Comparison of ENCODE assay signal across 8 cellular contexts in genomic region chr14:90396342-90397339, GRCh38. TPM values are rescaled to one million over a fixed set of nuclear protein-coding genes. Genes with fewer than 3 reads are reported as not detected.
DNase-seq lines count a peak whose midpoint lies in the region; ATAC-seq and TF ChIP-seq lines count a peak whose summit lies in the region.

Gene CALM1, plus strand, starts transcription at chr14:90397029. Its CDS starts 202 bp downstream, at chr14:90397231.

- ATAC-seq in HG02798 (IDR thresholded peaks at IDR 0.05; ENCODE audit: poor library complexity, unreplicated experiment) = peak; percentile 68
- peak; percentile 83 to 85 for ATAC-seq in right cardiac atrium

- TF ChIP-seq CTCF in GM13977 (IDR thresholded peaks at IDR 0.05; ENCODE audit: extremely low read depth, insufficient read depth, missing control alignments) (no peak), vagina (IDR thresholded peaks at IDR 0.05) (no peak)

- peak; percentile 70 to 100 for TF ChIP-seq POLR2A in vagina (IDR thresholded peaks at IDR 0.05)

- H3K9ac ChIP-seq in rectal smooth muscle tissue (ENCODE audit: low read length) = peak within 1 kb of the TSS; percentile 92

- in situ Hi-C loops in GM13977 (cut with MboI; ENCODE audit: low pct_unique_long_range_greater_than_20kb, low sequenced_read_pairs, unreplicated experiment) = no loop called here

- WGBS in right cardiac atrium = 1% methylated on average over 89 of the region's 89 CpGs

- intact Hi-C loops in T-helper 2 cell treated with Interferon-gamma antibody and Interleukin-4, amounts not matched to agents 100 ng/mL and 5 ng/mL, for 36 hours (cut with micrococcal nuclease) = loop anchor here (1.0 to 5.0 kb wide), 6 partner anchors 13 to 1711 kb away; partner anchors contain the start of genes ATXN3, KCNK13, PPP4R3A and TDP1
- intact Hi-C loops in right cardiac atrium (cut with DNase I) = loop anchor here in 2 of 4 donors (5.0 kb wide), 1 partner anchor 361 kb away; no protein-coding TSS in a partner anchor
- intact Hi-C loops in vagina (cut with DNase I) = no loop called here

- H3K4me3 ChIP-seq in right cardiac atrium (ENCODE audit: low read length) = peak within 1 kb of the TSS; percentile 84
- peak within 1 kb of the TSS; percentile 89 for H3K4me3 ChIP-seq in rectal smooth muscle tissue (ENCODE audit: low read length)
- H3K4me3 ChIP-seq in vagina = peak within 1 kb of the TSS; percentile 85 to 99

- H3K27ac ChIP-seq in right cardiac atrium (ENCODE audit: low read length) (peak within 1 kb of the TSS; percentile 89), rectal smooth muscle tissue (ENCODE audit: low read depth, low read length) (peak within 1 kb of the TSS; percentile 91), vagina (peak within 1 kb of the TSS; percentile 90)

- peaks cover 5% of the 10 kb centered on the region for H3K4me1 ChIP-seq in right cardiac atrium (ENCODE audit: control insufficient read depth, insufficient read depth, low read length)
- H3K4me1 ChIP-seq in rectal smooth muscle tissue (ENCODE audit: control insufficient read depth, insufficient read depth, low read length) = peaks cover 19% of the 10 kb centered on the region
- peaks cover 33% of the 10 kb centered on the region for H3K4me1 ChIP-seq in vagina

- H3K36me3 ChIP-seq in rectal smooth muscle tissue (ENCODE audit: control insufficient read depth, insufficient read depth, low read length) = peaks cover 13% of the 10 kb centered on the region
- H3K36me3 ChIP-seq in vagina = peaks cover 0 to 13% of the 10 kb centered on the region in 2 donors

- DNase-seq in GM13977 (ENCODE audit: low spot score) = peak; percentile 95
- DNase-seq in NCI-H1436 treated with DMSO at 0.1 percent for 48 hours (lab: John Stamatoyannopoulos, UW) = peak; percentile 53
- DNase-seq in anterior cingulate cortex (lab: John Stamatoyannopoulos, UW) = peak; percentile 52 to 95 (median 88)
- DNase-seq in right cardiac atrium = peak; percentile 92 to 98 (median 97)
- peak in 1 of 2 donors; percentile 94 for DNase-seq in vagina (ENCODE audit: extremely low spot score in 2 of 2)

- H3K27me3 ChIP-seq in right cardiac atrium (ENCODE audit: control insufficient read depth, insufficient read depth) (no peaks in the 10 kb centered on the region), rectal smooth muscle tissue (ENCODE audit: control insufficient read depth, insufficient read depth, low read length) (no peaks in the 10 kb centered on the region), vagina (no peaks in the 10 kb centered on the region)

- no peaks in the 10 kb centered on the region for H3K9me3 ChIP-seq in right cardiac atrium (ENCODE audit: control insufficient read depth, low read length)
- H3K9me3 ChIP-seq in vagina = no peaks in the 10 kb centered on the region

RNA-seq across cellular contexts. Expression of gene CALM1, which starts in this region (rescaled TPM):
- 793 and 812 TPM in 2 replicates for total RNA-seq in T-helper 2 cell treated with Interferon-gamma antibody and Interleukin-4, amounts not matched to agents 100 ng/mL and 5 ng/mL, for 36 hours
- total RNA-seq in right cardiac atrium (100 to 1,000 TPM; 381 to 508 (median 445) TPM), vagina (260 TPM)
- polyA plus RNA-seq in right cardiac atrium = 301 TPM
